Comparison of ENCODE assay signal across 8 cellular contexts in the genomic region with DNA sequence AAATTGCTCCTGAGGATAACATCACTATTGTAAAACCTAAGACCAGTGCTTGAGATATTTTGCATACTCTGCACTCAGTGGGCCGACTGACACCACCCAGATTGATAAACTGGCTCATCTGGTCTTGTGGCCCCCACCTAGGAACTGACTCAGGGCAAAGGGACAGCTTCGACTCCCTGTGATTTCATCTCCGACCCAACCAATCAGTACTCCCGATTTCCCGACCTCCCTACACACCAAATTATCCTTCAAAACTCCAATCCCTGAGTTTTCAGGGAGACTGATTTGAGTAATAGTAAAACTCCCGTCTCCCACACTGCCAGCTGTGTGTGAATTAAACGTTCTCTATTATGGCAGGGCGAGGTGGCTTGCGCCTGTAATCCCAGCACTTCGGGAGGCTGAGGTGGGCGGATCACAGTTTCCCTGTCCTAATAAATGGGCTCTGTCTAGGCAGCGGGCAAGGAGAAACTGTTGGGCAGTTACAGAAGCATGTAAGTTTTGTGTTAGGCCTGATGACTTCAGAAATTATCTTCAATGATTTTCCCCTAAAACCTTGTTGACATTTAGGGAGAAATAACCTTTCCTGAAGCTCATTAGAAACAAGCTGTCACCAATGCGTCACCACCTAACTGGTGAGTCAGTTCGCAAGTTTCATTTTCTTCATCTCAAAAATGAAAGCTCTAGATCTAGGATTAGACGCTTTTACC. TPM values are rescaled to one million over a fixed set of nuclear protein-coding genes. Genes with fewer than 3 reads are reported as not detected.
A peak's percentile ranks its signal among the peaks of the same experiment; 100 is the strongest.
DNase-seq lines count a peak whose midpoint lies in the region; ATAC-seq and TF ChIP-seq lines count a peak whose summit lies in the region.

No MANE protein-coding gene starts in this region.

- no peak for TF ChIP-seq CTCF in osteoblast (IDR thresholded peaks at IDR 0.05; ENCODE audit: extremely low read depth, low read depth, low read length)

- H3K27me3 ChIP-seq in endocrine pancreas (ENCODE audit: control insufficient read depth, insufficient read depth, low read length) (no peaks in the 10 kb centered on the region), osteoblast (ENCODE audit: insufficient read depth, low read length) (no peaks in the 10 kb centered on the region)

- DNase-seq in SK-N-MC (ENCODE audit: low read depth, low spot score) (no peak), osteoblast (ENCODE audit: insufficient read length, low spot score, missing footprints) (no peak), NCI-H526 (lab: John Stamatoyannopoulos, UW) (no peak), NCI-H524 (lab: John Stamatoyannopoulos, UW) (no peak), NCI-H1930 (lab: John Stamatoyannopoulos, UW) (no peak)

- H4K20me1 ChIP-seq in osteoblast (ENCODE audit: insufficient read depth, low read length): no peaks in the 10 kb centered on the region

- ATAC-seq in GM18505 (IDR thresholded peaks at IDR 0.05; ENCODE audit: unreplicated experiment): no peak
- no peak for ATAC-seq in GM21367 (IDR thresholded peaks at IDR 0.05; ENCODE audit: unreplicated experiment)

- H3K4me3 ChIP-seq in SK-N-MC: no peak overlapping the region
- H3K4me3 ChIP-seq in endocrine pancreas (ENCODE audit: control insufficient read depth, insufficient read depth, low read length): no peak overlapping the region
- peak overlapping the region; percentile 49 for H3K4me3 ChIP-seq in osteoblast (ENCODE audit: insufficient read depth, low read length)

- peak; percentile 21 for TF ChIP-seq POLR2A in GM18505 (IDR thresholded peaks at IDR 0.05; ENCODE audit: borderline replicate concordance, extremely low read depth, insufficient read depth, insufficient read length)

- H3K27ac ChIP-seq in SK-N-MC (peak overlapping the region; percentile 100), osteoblast (ENCODE audit: low read depth, low read length) (peak overlapping the region; percentile 100)

- H3K4me1 ChIP-seq in endocrine pancreas (ENCODE audit: control insufficient read depth, insufficient read depth, low read length): peaks cover 22% of the 10 kb centered on the region
- peaks cover 56% of the 10 kb centered on the region for H3K4me1 ChIP-seq in osteoblast (ENCODE audit: insufficient read depth, low read length)

- peaks cover 8% of the 10 kb centered on the region for H3K79me2 ChIP-seq in osteoblast (ENCODE audit: insufficient read depth, low read length)

- H3K9ac ChIP-seq in SK-N-MC (ENCODE audit: insufficient read length): no peak overlapping the region
- H3K9ac ChIP-seq in endocrine pancreas (ENCODE audit: control insufficient read depth, insufficient read depth, low read length): peak overlapping the region; percentile 47

- peak overlapping the region; percentile 66 for H2AFZ ChIP-seq in osteoblast (ENCODE audit: low read length)

- H3K36me3 ChIP-seq in SK-N-MC (ENCODE audit: insufficient read depth, low read length) (no peaks in the 10 kb centered on the region), endocrine pancreas (ENCODE audit: control insufficient read depth, insufficient read depth, low read length) (no peaks in the 10 kb centered on the region), osteoblast (ENCODE audit: insufficient read depth, low read length) (no peaks in the 10 kb centered on the region)

- peak overlapping the region; percentile 68 for H3K4me2 ChIP-seq in osteoblast (ENCODE audit: insufficient read depth, low read length)

- no peaks in the 10 kb centered on the region for H3K9me3 ChIP-seq in SK-N-MC (ENCODE audit: low read depth, low read length)
- H3K9me3 ChIP-seq in endocrine pancreas (ENCODE audit: control insufficient read depth, low read length): no peaks in the 10 kb centered on the region
- no peaks in the 10 kb centered on the region for H3K9me3 ChIP-seq in osteoblast (ENCODE audit: low read depth, low read length)

RNA-seq across cellular contexts. Expression of a gene that starts 5.3 kb away (rescaled TPM):
- total RNA-seq in osteoblast: 1,904 and 1,975 TPM in 2 replicates

RNA-seq across cellular contexts. Expression of a gene that starts 56.1 kb away (rescaled TPM):
- 9.4 and 10.9 TPM in 2 replicates for total RNA-seq in osteoblast
